ENCODE assay signal across 8 cellular contexts in genomic region chr22:50473855-50474671, GRCh38. TPM values are rescaled to one million over a fixed set of nuclear protein-coding genes. Genes with fewer than 3 reads are reported as not detected.
A peak's percentile ranks its signal among the peaks of the same experiment; 100 is the strongest.
DNase-seq lines count a peak whose midpoint lies in the region; ATAC-seq and TF ChIP-seq lines count a peak whose summit lies in the region.

No MANE protein-coding gene starts in this region.

- peak; percentile 11 to 13 for ATAC-seq in activated T-cell treated with anti-CD3 and anti-CD28 coated beads, Interleukin-2, amount 50 U/mL, for 4 hours
- ATAC-seq in naive B cell (ENCODE audit: low read depth in 2 of 2): no peak
- ATAC-seq in esophagus mucosa: no peak
- no peak for ATAC-seq in HG03159 (IDR thresholded peaks at IDR 0.05; ENCODE audit: unreplicated experiment)

- H3K27ac Mint-ChIP-seq in T-helper 1 cell treated with Interleukin-12 subunit alpha and Interleukin-12 subunit beta and Interleukin-4 antibody, amounts not matched to agents 30 μg/mL and 1 μg/mL, for 36 hours: peak overlapping the region; percentile 83
- H3K27ac Mint-ChIP-seq in endothelial cell (ENCODE audit: unreplicated experiment): peak overlapping the region; percentile 77
- H3K27ac Mint-ChIP-seq in naive B cell: peak overlapping the region in 5 of 6 donors; percentile 36 to 98 (median 90)

- H3K9me3 Mint-ChIP-seq in activated T-cell treated with anti-CD3 and anti-CD28 coated beads, Interleukin-2, amount 50 U/mL, for 4 hours: no peaks in the 10 kb centered on the region
- H3K9me3 Mint-ChIP-seq in T-helper 1 cell treated with Interleukin-12 subunit alpha and Interleukin-12 subunit beta and Interleukin-4 antibody, amounts not matched to agents 30 μg/mL and 1 μg/mL, for 36 hours: no peaks in the 10 kb centered on the region
- H3K9me3 Mint-ChIP-seq in endothelial cell (ENCODE audit: unreplicated experiment) (no peaks in the 10 kb centered on the region), naive B cell (peaks cover 0 to 2% (median 0%) of the 10 kb centered on the region in 7 donors)

- H3K27ac ChIP-seq in uterus: peak overlapping the region; percentile 66 to 74

- H3K4me1 ChIP-seq in uterus: peaks cover 0 to 25% of the 10 kb centered on the region in 2 donors

- no peaks in the 10 kb centered on the region for H3K9me3 ChIP-seq in uterus

- peaks cover 5% of the 10 kb centered on the region for H3K36me3 Mint-ChIP-seq in activated T-cell treated with anti-CD3 and anti-CD28 coated beads, Interleukin-2, amount 50 U/mL, for 4 hours (ENCODE audit: insufficient read depth)
- peaks cover 5% of the 10 kb centered on the region for H3K36me3 Mint-ChIP-seq in T-helper 1 cell treated with Interleukin-12 subunit alpha and Interleukin-12 subunit beta and Interleukin-4 antibody, amounts not matched to agents 30 μg/mL and 1 μg/mL, for 36 hours (ENCODE audit: low read depth)
- H3K36me3 Mint-ChIP-seq in endothelial cell (ENCODE audit: low read depth, unreplicated experiment): no peaks in the 10 kb centered on the region
- no peaks in the 10 kb centered on the region for H3K36me3 Mint-ChIP-seq in naive B cell

- TF ChIP-seq POLR2A in uterus (IDR thresholded peaks at IDR 0.05): no peak

- H3K4me3 Mint-ChIP-seq in activated T-cell treated with anti-CD3 and anti-CD28 coated beads, Interleukin-2, amount 50 U/mL, for 4 hours: peak overlapping the region; percentile 92
- H3K4me3 Mint-ChIP-seq in T-helper 1 cell treated with Interleukin-12 subunit alpha and Interleukin-12 subunit beta and Interleukin-4 antibody, amounts not matched to agents 30 μg/mL and 1 μg/mL, for 36 hours: peak overlapping the region; percentile 95
- peak overlapping the region; percentile 94 for H3K4me3 Mint-ChIP-seq in endothelial cell (ENCODE audit: unreplicated experiment)
- peak overlapping the region; percentile 88 to 95 (median 92) for H3K4me3 Mint-ChIP-seq in naive B cell

- DNase-seq in activated T-cell treated with anti-CD3 and anti-CD28 coated beads, Interleukin-2, amount 50 U/mL, for 4 hours: no peak
- DNase-seq in activated T-cell treated with anti-CD3 and anti-CD28 coated beads for 4 hours (no peak), endothelial cell (ENCODE audit: low spot score) (peak; percentile 48), naive B cell (no peak), uterus (no peak)

- intact Hi-C loops in uterus (cut with DNase I; ENCODE audit: low total_unique reads): no loop called here

- H3K27me3 ChIP-seq in uterus: no peaks in the 10 kb centered on the region

- H3K36me3 ChIP-seq in uterus: no peaks in the 10 kb centered on the region

- peaks cover 53% of the 10 kb centered on the region for H3K4me1 Mint-ChIP-seq in activated T-cell treated with anti-CD3 and anti-CD28 coated beads, Interleukin-2, amount 50 U/mL, for 4 hours (ENCODE audit: low read depth)
- H3K4me1 Mint-ChIP-seq in T-helper 1 cell treated with Interleukin-12 subunit alpha and Interleukin-12 subunit beta and Interleukin-4 antibody, amounts not matched to agents 30 μg/mL and 1 μg/mL, for 36 hours (ENCODE audit: low read depth): peaks cover 47% of the 10 kb centered on the region
- peaks cover 22% of the 10 kb centered on the region for H3K4me1 Mint-ChIP-seq in endothelial cell (ENCODE audit: unreplicated experiment)
- H3K4me1 Mint-ChIP-seq in naive B cell: peaks cover 46 to 66% (median 56%) of the 10 kb centered on the region in 3 donors

- no peaks in the 10 kb centered on the region for H3K27me3 Mint-ChIP-seq in activated T-cell treated with anti-CD3 and anti-CD28 coated beads, Interleukin-2, amount 50 U/mL, for 4 hours (ENCODE audit: low read depth)
- H3K27me3 Mint-ChIP-seq in T-helper 1 cell treated with Interleukin-12 subunit alpha and Interleukin-12 subunit beta and Interleukin-4 antibody, amounts not matched to agents 30 μg/mL and 1 μg/mL, for 36 hours (ENCODE audit: low read depth): peaks cover 6% of the 10 kb centered on the region
- H3K27me3 Mint-ChIP-seq in endothelial cell (ENCODE audit: unreplicated experiment): peaks cover 29% of the 10 kb centered on the region
- H3K27me3 Mint-ChIP-seq in naive B cell: no peaks in the 10 kb centered on the region

- H3K4me3 ChIP-seq in uterus: peak overlapping the region; percentile 43 to 98

- TF ChIP-seq CTCF in endothelial cell (IDR thresholded peaks at IDR 0.05; ENCODE audit: unreplicated experiment) (no peak), uterus (IDR thresholded peaks at IDR 0.05) (no peak)

RNA-seq across cellular contexts. Expression of gene SBF1, which starts 0.8 kb away (rescaled TPM):
- 100 to 1,000 TPM; 128 to 130 (median 129) TPM for total RNA-seq in activated T-cell treated with anti-CD3 and anti-CD28 coated beads, Interleukin-2, amount 50 U/mL, for 4 hours
- total RNA-seq in endothelial cell (ENCODE audit: unreplicated experiment): 76.7 TPM
- 10 to 100 TPM in 4 of 6 donors, 1 to 10 TPM in 2; 6.9 to 26.6 (median 11.4) TPM for polyA plus RNA-seq in naive B cell (ENCODE audit: low read depth in 6 of 6)
- 10 to 100 TPM; 35.0 to 84.0 (median 60.9) TPM for total RNA-seq in uterus
- total RNA-seq in esophagus mucosa: 55.0 TPM

RNA-seq across cellular contexts. Expression of gene ADM2, which starts 7.3 kb away (rescaled TPM):
- total RNA-seq in activated T-cell treated with anti-CD3 and anti-CD28 coated beads, Interleukin-2, amount 50 U/mL, for 4 hours: 1 to 10 TPM; 4.8 to 9.4 (median 8.2) TPM
- total RNA-seq in endothelial cell (ENCODE audit: unreplicated experiment) (0.36 TPM), uterus (under 1 TPM in 2 of 4 donors, not detected in 2; 0.14 to 0.95 TPM), esophagus mucosa (11.7 TPM)
- under 1 TPM in 3 of 6 donors, not detected in 3; 0.08 to 0.86 (median 0.20) TPM for polyA plus RNA-seq in naive B cell (ENCODE audit: low read depth in 6 of 6)

RNA-seq across cellular contexts. Expression of gene MIOX, which starts 12.6 kb away (rescaled TPM):
- total RNA-seq in activated T-cell treated with anti-CD3 and anti-CD28 coated beads, Interleukin-2, amount 50 U/mL, for 4 hours: under 1 TPM in 1 of 3 donors, not detected in 2; 0.30 TPM
- total RNA-seq in endothelial cell (ENCODE audit: unreplicated experiment): not detected
- polyA plus RNA-seq in naive B cell (ENCODE audit: low read depth in 6 of 6): not detected
- total RNA-seq in uterus: not detected
- not detected for total RNA-seq in esophagus mucosa

RNA-seq across cellular contexts. Expression of gene LMF2, which starts 33.4 kb away (rescaled TPM):
- 10 to 100 TPM; 68.7 to 79.9 (median 72.2) TPM for total RNA-seq in activated T-cell treated with anti-CD3 and anti-CD28 coated beads, Interleukin-2, amount 50 U/mL, for 4 hours
- total RNA-seq in endothelial cell (ENCODE audit: unreplicated experiment) (88.2 TPM), uterus (10 to 100 TPM; 19.7 to 61.3 (median 32.0) TPM), esophagus mucosa (43.7 TPM)
- polyA plus RNA-seq in naive B cell (ENCODE audit: low read depth in 6 of 6): 10 to 100 TPM in 3 of 6 donors, 1 to 10 TPM in 3; 6.4 to 20.9 (median 10.1) TPM

RNA-seq across cellular contexts. Expression of gene NCAPH2, which starts 34.0 kb away (rescaled TPM):
- total RNA-seq in activated T-cell treated with anti-CD3 and anti-CD28 coated beads, Interleukin-2, amount 50 U/mL, for 4 hours: 100 to 1,000 TPM; 152 to 175 (median 156) TPM
- total RNA-seq in endothelial cell (ENCODE audit: unreplicated experiment): 40.9 TPM
- polyA plus RNA-seq in naive B cell (ENCODE audit: low read depth in 6 of 6): 10 to 100 TPM; 33.9 to 43.3 (median 37.6) TPM
- 100 to 1,000 TPM in 1 of 4 donors, 10 to 100 TPM in 3; 51.7 to 155 (median 55.4) TPM for total RNA-seq in uterus
- 37.1 TPM for total RNA-seq in esophagus mucosa

Comparison
In these comparisons a context has a peak if more than half of its experiments do, and no peak if none do; other contexts are left out.
1. ATAC-seq: peak in activated T-cell treated with anti-CD3 and anti-CD28 coated beads, Interleukin-2, amount 50 U/mL, for 4 hours (2 of 2); none in naive B cell (0 of 2), esophagus mucosa (single experiment) and HG03159 (single experiment).
2. Peak in every context shown above with its lines, with median percentiles within 50 percentile points of each other: H3K4me3 Mint-ChIP-seq and H3K27ac Mint-ChIP-seq.